22 cellular contexts compared by ENCODE assay signal in the genomic region with DNA sequence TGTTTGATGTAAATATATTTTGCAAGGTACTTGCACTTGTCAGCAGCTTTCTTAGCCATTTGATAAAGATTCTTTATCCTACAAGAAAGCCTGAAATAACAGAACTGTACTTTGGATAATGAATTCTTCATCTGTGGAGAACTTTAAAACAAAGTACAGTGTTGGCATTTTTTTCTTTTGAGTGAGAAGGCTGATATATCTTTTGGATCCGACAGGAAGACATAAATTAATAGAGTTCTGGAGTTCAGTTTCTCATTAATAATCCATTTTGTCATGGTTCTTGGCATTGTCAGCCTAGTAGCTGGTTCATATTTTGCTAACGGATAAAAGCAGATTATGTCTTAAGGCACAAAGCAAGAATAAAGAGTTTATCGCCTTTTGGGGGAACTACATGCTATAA.
"Had no signal": no experiment of that assay in that cellular context is flagged by ENCODE, and none has a peak within 500 bp of the region (broad histone marks: within the 10 kb centered on the region; RNA-seq: fewer than 3 reads in every experiment).

No MANE protein-coding gene starts in this region.

- H3K27me3 ChIP-seq: body of pancreas, MG63 had no signal

- H3K36me3 ChIP-seq: MG63 had no signal

- H3K36me3 Mint-ChIP-seq: activated naive CD4-positive, alpha-beta T cell treated with anti-CD3 and anti-CD28 coated beads, Interleukin-2, amount 50 U/mL, for 24 hours; WTC11 had no signal

- H3K4me3 ChIP-seq: body of pancreas, MG63 had no signal

- H3K27ac ChIP-seq: KMS-11 had no signal

- DNase-seq: activated CD4-positive, alpha-beta T cell treated with anti-CD3 and anti-CD28 coated beads for 48 hours; activated CD4-positive, alpha-beta T cell treated with anti-CD3 and anti-CD28 coated beads, Interleukin-2, amount 50 U/mL, for 4 hours; activated CD4-positive, CD25-positive, alpha-beta regulatory T cell treated with anti-CD3 and anti-CD28 coated beads, Interleukin-2, amount 50 U/mL, for 72 hours; activated CD8-positive, alpha-beta memory T cell treated with anti-CD3 and anti-CD28 coated beads, Interleukin-2, amount 50 U/mL, for 48 hours; activated CD8-positive, alpha-beta T cell treated with anti-CD3 and anti-CD28 coated beads, Interleukin-2, amount 10 ng/mL, durations not matched to agents 7 days and 5 days; activated effector memory CD4-positive, alpha-beta T cell treated with Interleukin-2 at 50 U/mL for 16 hours; activated naive CD4-positive, alpha-beta T cell; activated T-cell treated with anti-CD3 and anti-CD28 coated beads, Interleukin-2, amount 50 U/mL, for 1 hour; aorta; body of pancreas; MG63; MV-4-11; NCI-H1092 treated with DMSO at 0.1 percent for 48 hours; NCI-H1694; NK-92 treated with Interleukin-12 subunit alpha and Interleukin-12 subunit beta, amount 100 ng/mL, for 24 hours; OCI-M1; RPMI8226 had no signal

- H3K9me3 Mint-ChIP-seq: activated naive CD4-positive, alpha-beta T cell treated with anti-CD3 and anti-CD28 coated beads, Interleukin-2, amount 50 U/mL, for 24 hours; activated T-helper 1 cell treated with anti-CD3 and anti-CD28 coated beads, Interleukin-12 subunit alpha, Interleukin-12 subunit beta, Interleukin-2, Interleukin-4 antibody, amounts not matched to agents 30 ng/mL and 10 ng/mL and 1 ng/mL, durations not matched to agents 14 hours and 24 hours and 36 hours; T-helper 1 cell treated with Interleukin-12 subunit alpha and Interleukin-12 subunit beta and Interleukin-4 antibody, amounts not matched to agents 30 μg/mL and 1 μg/mL, for 36 hours; WTC11 had no signal

- H3K9me3 ChIP-seq: body of pancreas, MG63 had no signal

- H3K4me3 Mint-ChIP-seq: activated CD8-positive, alpha-beta T cell treated with anti-CD3 and anti-CD28 coated beads, Interleukin-2, amount 10 ng/mL, durations not matched to agents 7 days and 5 days; activated naive CD4-positive, alpha-beta T cell treated with anti-CD3 and anti-CD28 coated beads, Interleukin-2, amount 50 U/mL, for 24 hours; activated T-helper 1 cell treated with anti-CD3 and anti-CD28 coated beads, Interleukin-12 subunit alpha, Interleukin-12 subunit beta, Interleukin-2, Interleukin-4 antibody, amounts not matched to agents 30 ng/mL and 10 ng/mL and 1 ng/mL, durations not matched to agents 14 hours and 24 hours and 36 hours; T-helper 1 cell treated with Interleukin-12 subunit alpha and Interleukin-12 subunit beta and Interleukin-4 antibody, amounts not matched to agents 30 μg/mL and 1 μg/mL, for 36 hours had no signal

- H3K27ac Mint-ChIP-seq: activated CD8-positive, alpha-beta T cell treated with anti-CD3 and anti-CD28 coated beads, Interleukin-2, amount 10 ng/mL, durations not matched to agents 7 days and 5 days; activated naive CD4-positive, alpha-beta T cell treated with anti-CD3 and anti-CD28 coated beads, Interleukin-2, amount 50 U/mL, for 24 hours; activated T-helper 1 cell treated with anti-CD3 and anti-CD28 coated beads, Interleukin-12 subunit alpha, Interleukin-12 subunit beta, Interleukin-2, Interleukin-4 antibody, amounts not matched to agents 30 ng/mL and 10 ng/mL and 1 ng/mL, durations not matched to agents 14 hours and 24 hours and 36 hours; T-helper 1 cell treated with Interleukin-12 subunit alpha and Interleukin-12 subunit beta and Interleukin-4 antibody, amounts not matched to agents 30 μg/mL and 1 μg/mL, for 36 hours had no signal
